16 cellular contexts compared by ENCODE assay signal in genomic region chr1:240254006-240254405, GRCh38.
DNase-seq lines count a peak whose midpoint lies in the region; ATAC-seq, FAIRE-seq and TF ChIP-seq lines count a peak whose summit lies in the region.
"Had no signal": no experiment of that assay in that cellular context is flagged by ENCODE, and none has a peak within 500 bp of the region (broad histone marks: within the 10 kb centered on the region; RNA-seq: fewer than 3 reads in every experiment).

No MANE protein-coding gene starts in this region.

- CTCF ChIA-PET in H1 (lab: Charles Lee; ENCODE audit: partially characterized antibody) = no interaction called here
- CTCF ChIA-PET in T-cell (lab: Charles Lee) = no interaction called here

- no peak overlapping the region for H3T11ph ChIP-seq in H9 (ENCODE audit: low read length)

- H3K4me1 ChIP-seq in H9 (ENCODE audit: insufficient read depth, low read length) (no peaks in the 10 kb centered on the region), H1 (replicated peaks in 1 of 4; ENCODE audit: control insufficient read depth in 3 of 4, insufficient read depth in 4 of 4, low read length in 3 of 4) (no peaks in the 10 kb centered on the region), neural progenitor cell (no peaks in the 10 kb centered on the region)
- H3K4me1 ChIP-seq: A549 had no signal

- H3K36me3 ChIP-seq in H1 (ENCODE audit: control insufficient read depth in 2 of 4, insufficient read depth in 4 of 4, low read length in 3 of 4) (no peaks in the 10 kb centered on the region), neural progenitor cell (no peaks in the 10 kb centered on the region)

- H3K9ac ChIP-seq in H9 (ENCODE audit: extremely low read depth, insufficient read length, low read length) (no peak overlapping the region), H1 (replicated peaks in 1 of 4; ENCODE audit: extremely low read depth in 1 of 4, low read depth in 3 of 4, low read length in 3 of 4) (no peak overlapping the region), neural progenitor cell (no peak overlapping the region)

- no peak for FAIRE-seq in H1 (lab: Jason Lieb, UNC)
- FAIRE-seq in GM12891 (lab: Jason Lieb, UNC) = no peak
- FAIRE-seq: A549, GM19239 had no signal

- TF ChIP-seq EP300 in H1 (IDR thresholded peaks at IDR 0.05; ENCODE audit: borderline replicate concordance in 1 of 2, low read depth in 2 of 2, low read length in 2 of 2) = no peak

- no peak overlapping the region for H3K56ac ChIP-seq in H9 (ENCODE audit: insufficient read length, low read depth, low read length)
- H3K56ac ChIP-seq in H1 (replicated peaks; ENCODE audit: insufficient read length, low read depth, low read length) = no peak overlapping the region

- H4K8ac ChIP-seq in H9 (replicated peaks; ENCODE audit: insufficient read length, low read depth, low read length) (no peak overlapping the region), H1 (ENCODE audit: extremely low read depth, insufficient read depth, low read length) (no peak overlapping the region)

- intact Hi-C loops in natural killer cell (cut with micrococcal nuclease) = no loop called here

- H3K27ac ChIP-seq in H9 (ENCODE audit: insufficient read length, low read depth, low read length) (no peak overlapping the region), H1 (ENCODE audit: low read depth, low read length) (no peak overlapping the region), neural progenitor cell (no peak overlapping the region)
- H3K27ac ChIP-seq: A549, HL-60 had no signal

- no peak overlapping the region for H2BK20ac ChIP-seq in H9 (ENCODE audit: low read depth, low read length, poor library complexity, severe bottlenecking)
- no peak overlapping the region for H2BK20ac ChIP-seq in H1 (ENCODE audit: low read length)

- no peak overlapping the region for H3K4me2 ChIP-seq in H9 (ENCODE audit: insufficient read depth, insufficient read length, low read length)
- no peak overlapping the region for H3K4me2 ChIP-seq in H1 (ENCODE audit: insufficient read depth in 1 of 2, low read depth in 2 of 2, low read length in 2 of 2)
- H3K4me2 ChIP-seq in neural progenitor cell = no peak overlapping the region
- H3K4me2 ChIP-seq: A549 had no signal

- no peak overlapping the region for H2AK5ac ChIP-seq in H9 (ENCODE audit: insufficient read length, low read length)
- H2AK5ac ChIP-seq in H1 (ENCODE audit: low read depth, low read length) = no peak overlapping the region

- H4K91ac ChIP-seq in H9 (ENCODE audit: insufficient read length, low read depth, low read length) (no peak overlapping the region), H1 (replicated peaks; ENCODE audit: insufficient read length, low read length) (no peak overlapping the region)

- no peak overlapping the region for H2AFZ ChIP-seq in H9 (ENCODE audit: low read length)
- no peak overlapping the region for H2AFZ ChIP-seq in H1 (ENCODE audit: low read length)
- H2AFZ ChIP-seq in neural progenitor cell (replicated peaks) = no peak overlapping the region

- H3K9me3 Mint-ChIP-seq in H9 (peaks cover 3 to 4% of the 10 kb centered on the region in 2 experiments; a peak in 3 of 5 replicates), neural progenitor cell (peaks cover 21% of the 10 kb centered on the region), T-cell (peaks cover 14 to 32% (median 26%) of the 10 kb centered on the region in 3 donors), natural killer cell (peaks cover 14 to 21% of the 10 kb centered on the region in 2 donors)

- no CpG with 5 or more reads among the region's 5 CpGs for WGBS in H9 (ENCODE audit: extremely low coverage, insufficient read length, low lambda C conversion rate)
- 86% methylated on average over 5 of the region's 5 CpGs; no CpG with 5 or more reads in 1 of the 2 experiments for WGBS in H1 (ENCODE audit: extremely low coverage in 1 of 2, insufficient coverage in 1 of 2, insufficient read length in 1 of 2, insufficient replicate concordance in 2 of 2, low coverage in 1 of 2, low lambda C conversion rate in 2 of 2, missing lambda C conversion rate in 1 of 2), 2 experiments

- H3K14ac ChIP-seq in H9 (ENCODE audit: insufficient read depth, low read length) = no peak overlapping the region; the same call in 1 of the 2 replicates
- H3K14ac ChIP-seq in H1 (ENCODE audit: insufficient read length) = no peak overlapping the region

- no peak for ATAC-seq in T-cell (replicated peaks in 1 of 4)
- ATAC-seq in natural killer cell = no peak
- ATAC-seq: A549; CD8-positive, alpha-beta T cell; HCT116 had no signal

- H2BK120ac ChIP-seq in H9 (ENCODE audit: low read depth, low read length, poor library complexity, severe bottlenecking) = no peak overlapping the region
- H2BK120ac ChIP-seq in H1 (replicated peaks; ENCODE audit: low read depth, low read length) = no peak overlapping the region

- H3K4me3 ChIP-seq in H1 (ENCODE audit: extremely low read depth in 1 of 4, insufficient read depth in 2 of 4, low read depth in 3 of 4, low read length in 4 of 4) (no peak overlapping the region), neural progenitor cell (no peak overlapping the region)
- H3K4me3 ChIP-seq: A549 had no signal

- H2BK12ac ChIP-seq in H9 (ENCODE audit: insufficient read length, low read depth, low read length) = no peak overlapping the region
- H2BK12ac ChIP-seq in H1 (ENCODE audit: low read depth, low read length) = no peak overlapping the region

- TF ChIP-seq POLR2A in H1 (IDR thresholded peaks at IDR 0.05; ENCODE audit: control extremely low read depth in 1 of 2, low read depth in 2 of 2, low read length in 2 of 2) (no peak), GM12891 (IDR thresholded peaks at IDR 0.05; ENCODE audit: low read depth, low read length) (no peak)

- H3K18ac ChIP-seq in H9 (ENCODE audit: insufficient read length, low read depth, low read length) = peak overlapping the region; percentile 11
- no peak overlapping the region for H3K18ac ChIP-seq in H1 (ENCODE audit: extremely low read depth, low read length)

- TF ChIP-seq RAD21 in H1 (IDR thresholded peaks at IDR 0.05 in 1 of 2, conservative IDR thresholded peaks at IDR 0.05 in 1 of 2; ENCODE audit: low read depth in 2 of 2, low read length in 2 of 2) = peak in 1 of 2 experiments; percentile 17; a peak in 1 of 4 replicates

- H3K23me2 ChIP-seq in H9 (ENCODE audit: insufficient read length, low read depth, low read length, poor library complexity, severe bottlenecking) = no peaks in the 10 kb centered on the region
- no peaks in the 10 kb centered on the region for H3K23me2 ChIP-seq in H1 (ENCODE audit: low read depth, low read length)

- H3K36me3 Mint-ChIP-seq in H9 (ENCODE audit: insufficient read depth in 1 of 3, low read depth in 3 of 3) = peaks cover 0 to 2% (median 0%) of the 10 kb centered on the region in 3 experiments; a peak in 1 of 7 replicates
- H3K36me3 Mint-ChIP-seq in neural progenitor cell = peaks cover 26% of the 10 kb centered on the region
- H3K36me3 Mint-ChIP-seq in T-cell = no peaks in the 10 kb centered on the region
- peaks cover 7% of the 10 kb centered on the region for H3K36me3 Mint-ChIP-seq in natural killer cell
- H3K36me3 Mint-ChIP-seq: CD14-positive monocyte; CD8-positive, alpha-beta T cell had no signal

- no peak overlapping the region for H3K4me3 Mint-ChIP-seq in H9
- H3K4me3 Mint-ChIP-seq in neural progenitor cell = no peak overlapping the region
- no peak overlapping the region for H3K4me3 Mint-ChIP-seq in T-cell
- H3K4me3 Mint-ChIP-seq in natural killer cell = no peak overlapping the region
- H3K4me3 Mint-ChIP-seq: CD14-positive monocyte; CD8-positive, alpha-beta T cell had no signal

- H4K20me1 ChIP-seq in H9 (ENCODE audit: control insufficient read depth, insufficient read depth, insufficient read length) (no peaks in the 10 kb centered on the region), H1 (replicated peaks in 1 of 2; ENCODE audit: control insufficient read depth in 1 of 2, insufficient read depth in 2 of 2, low read length in 2 of 2) (no peaks in the 10 kb centered on the region), neural progenitor cell (ENCODE audit: low read depth) (no peaks in the 10 kb centered on the region)

- H3F3A ChIP-seq in neural progenitor cell (ENCODE audit: low read depth) = no peaks in the 10 kb centered on the region

- H3K27me3 ChIP-seq in H9 (ENCODE audit: insufficient read depth, low read length) (no peaks in the 10 kb centered on the region), H1 (replicated peaks in 1 of 4; ENCODE audit: control insufficient read depth in 3 of 4, extremely low read depth in 1 of 4, insufficient read depth in 3 of 4, low read length in 3 of 4) (no peaks in the 10 kb centered on the region), neural progenitor cell (no peaks in the 10 kb centered on the region)

- H2BK5ac ChIP-seq in H9 (ENCODE audit: insufficient read length, low read length) (no peak overlapping the region), H1 (ENCODE audit: low read depth, low read length) (peak overlapping the region; percentile 44; the same call in 1 of the 2 replicates)

- no peaks in the 10 kb centered on the region for H3K27me3 Mint-ChIP-seq in H9 (ENCODE audit: low read depth)
- peaks cover 3% of the 10 kb centered on the region for H3K27me3 Mint-ChIP-seq in neural progenitor cell (ENCODE audit: insufficient read depth, low read depth)
- no peaks in the 10 kb centered on the region for H3K27me3 Mint-ChIP-seq in T-cell
- no peaks in the 10 kb centered on the region for H3K27me3 Mint-ChIP-seq in natural killer cell (ENCODE audit: low read depth in 2 of 2)

- H2BK15ac ChIP-seq in H9 (ENCODE audit: low read depth, low read length) = no peak overlapping the region
- H2BK15ac ChIP-seq in H1 (ENCODE audit: low read length) = no peak overlapping the region

- H3K23ac ChIP-seq in H9 (ENCODE audit: insufficient read length, low read depth, low read length) = no peak overlapping the region
- H3K23ac ChIP-seq in H1 (ENCODE audit: insufficient read length) = no peak overlapping the region

- H3K4ac ChIP-seq in H9 (ENCODE audit: low read depth, low read length) = no peak overlapping the region
- H3K4ac ChIP-seq in H1 (replicated peaks; ENCODE audit: insufficient read length, low read depth, low read length) = no peak overlapping the region

- DNase-seq in H9 (peak; percentile 34), H1 (ENCODE audit: low read depth in 1 of 2, low spot score in 2 of 2) (no peak), neural progenitor cell (ENCODE audit: low spot score) (no peak), putamen (ENCODE audit: low spot score) (no peak), T-cell (no peak), GM12891 (ENCODE audit: insufficient read length, low spot score) (no peak), natural killer cell (no peak)
- DNase-seq: COR-L47, DND-41, GDM1 had no signal

- no peaks in the 10 kb centered on the region for H3K79me2 ChIP-seq in H9 (ENCODE audit: insufficient read depth, low read length)
- H3K79me2 ChIP-seq in H1 (ENCODE audit: control insufficient read depth in 1 of 2, insufficient read depth in 2 of 2, low read length in 2 of 2) = no peaks in the 10 kb centered on the region
- H3K79me2 ChIP-seq in neural progenitor cell (ENCODE audit: low read depth) = no peaks in the 10 kb centered on the region

- peaks cover 0 to 7% of the 10 kb centered on the region in 2 experiments; a peak in 2 of 4 replicates for H3K4me1 Mint-ChIP-seq in H9
- H3K4me1 Mint-ChIP-seq in neural progenitor cell = no peaks in the 10 kb centered on the region
- H3K4me1 Mint-ChIP-seq in T-cell = no peaks in the 10 kb centered on the region
- no peaks in the 10 kb centered on the region for H3K4me1 Mint-ChIP-seq in natural killer cell
- H3K4me1 Mint-ChIP-seq: CD14-positive monocyte had no signal

- H4K5ac ChIP-seq in H9 (ENCODE audit: insufficient read length, low read depth, low read length) (no peak overlapping the region), H1 (ENCODE audit: insufficient read length, low read depth, low read length) (no peak overlapping the region)

- H3K9me3 ChIP-seq in H9 (ENCODE audit: control insufficient read depth, low read depth, low read length) = no peaks in the 10 kb centered on the region
- H3K9me3 ChIP-seq in H1 (ENCODE audit: insufficient read depth in 2 of 2, low read depth in 1 of 2, low read length in 1 of 2) = no peaks in the 10 kb centered on the region
- H3K9me3 ChIP-seq in neural progenitor cell (ENCODE audit: low read depth) = no peaks in the 10 kb centered on the region

- POLR2A ChIA-PET in H1 (lab: Charles Lee; ENCODE audit: partially characterized antibody) = no interaction called here
- POLR2A ChIA-PET in T-cell (lab: Charles Lee) = no interaction called here

- H3K27ac Mint-ChIP-seq in H9 (no peak overlapping the region; a peak in 2 of 7 replicates), neural progenitor cell (peak overlapping the region; percentile 13), T-cell (no peak overlapping the region), natural killer cell (no peak overlapping the region)
- H3K27ac Mint-ChIP-seq: CD14-positive monocyte; CD8-positive, alpha-beta T cell had no signal

- no peak; the same call in 1 of the 3 replicates for TF ChIP-seq CTCF in H9 (conservative IDR thresholded peaks at IDR 0.05)
- peak in 2 of 3 experiments; percentile 29 to 44; a peak in 2 of 4 replicates for TF ChIP-seq CTCF in H1 (IDR thresholded peaks at IDR 0.05; ENCODE audit: control extremely low read depth in 1 of 3, insufficient read depth in 1 of 3, low read depth in 1 of 3, low read length in 3 of 3)
- TF ChIP-seq CTCF in neural progenitor cell (IDR thresholded peaks at IDR 0.05) = no peak
- no peak for TF ChIP-seq CTCF in natural killer cell (IDR thresholded peaks at IDR 0.05)

- H3K79me1 ChIP-seq in H9 (ENCODE audit: insufficient read depth, low read depth, low read length, poor library complexity, severe bottlenecking) = no peaks in the 10 kb centered on the region
- no peaks in the 10 kb centered on the region for H3K79me1 ChIP-seq in H1 (ENCODE audit: low read depth, low read length)

Comparison
In these comparisons a context has a peak if more than half of its experiments do, and no peak if none do; other contexts are left out.
1. CTCF ChIP-seq: peak in H1 (2 of 3); none in H9 (single experiment), neural progenitor cell (single experiment) and natural killer cell (single experiment).